1 cellular context compared by ENCODE assay signal in the genomic region with DNA sequence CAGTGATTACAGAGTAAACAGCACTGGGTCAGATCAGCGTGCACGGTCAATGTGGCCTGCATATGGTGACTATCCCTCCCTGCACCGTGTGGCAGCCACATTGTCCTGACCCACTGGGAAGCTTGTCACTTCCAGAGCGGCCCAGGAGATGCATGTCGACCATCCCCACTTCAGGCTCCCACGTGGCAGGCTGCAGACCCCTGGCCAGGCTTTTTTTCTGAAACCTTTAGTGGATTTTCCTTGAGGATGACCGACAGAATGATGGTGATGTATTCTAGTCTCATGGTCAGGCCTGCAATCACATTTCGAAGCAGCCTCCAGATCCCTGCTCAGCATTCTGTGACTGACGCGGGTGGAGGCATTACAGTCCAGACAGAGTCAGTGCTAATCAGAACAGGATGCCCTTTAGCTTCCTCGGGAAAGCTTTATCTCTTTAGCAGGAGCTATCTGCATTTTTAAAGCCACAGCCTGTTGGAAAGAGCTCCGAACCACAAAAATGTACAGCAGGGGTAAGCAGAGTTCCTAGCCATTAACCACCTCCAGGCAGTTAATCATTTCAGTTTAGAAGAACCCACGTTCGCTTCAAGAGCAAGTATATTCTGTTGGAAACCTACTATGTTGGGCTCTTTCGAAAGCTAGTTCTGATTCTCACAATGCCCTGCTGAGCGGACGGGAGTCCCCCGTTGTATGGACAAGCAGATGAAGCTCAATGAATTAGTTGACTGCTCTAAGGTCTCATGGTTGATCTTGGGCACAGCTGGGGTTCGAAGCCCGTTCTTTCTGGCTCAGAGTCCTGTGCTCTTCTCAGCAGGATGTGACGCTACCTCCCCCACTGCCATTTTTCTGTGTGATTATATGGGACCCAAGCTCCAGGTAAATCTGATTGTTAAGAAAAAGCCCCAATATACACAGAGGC.
TF ChIP-seq lines count a peak whose summit lies in the region.

No MANE protein-coding gene starts in this region.

TF ChIP-seq in K562, 482 proteins besides CTCF, POLR2A, EP300 and RAD21 (continued from another document and continues in another):
- TF ChIP-seq, protein P1, sequence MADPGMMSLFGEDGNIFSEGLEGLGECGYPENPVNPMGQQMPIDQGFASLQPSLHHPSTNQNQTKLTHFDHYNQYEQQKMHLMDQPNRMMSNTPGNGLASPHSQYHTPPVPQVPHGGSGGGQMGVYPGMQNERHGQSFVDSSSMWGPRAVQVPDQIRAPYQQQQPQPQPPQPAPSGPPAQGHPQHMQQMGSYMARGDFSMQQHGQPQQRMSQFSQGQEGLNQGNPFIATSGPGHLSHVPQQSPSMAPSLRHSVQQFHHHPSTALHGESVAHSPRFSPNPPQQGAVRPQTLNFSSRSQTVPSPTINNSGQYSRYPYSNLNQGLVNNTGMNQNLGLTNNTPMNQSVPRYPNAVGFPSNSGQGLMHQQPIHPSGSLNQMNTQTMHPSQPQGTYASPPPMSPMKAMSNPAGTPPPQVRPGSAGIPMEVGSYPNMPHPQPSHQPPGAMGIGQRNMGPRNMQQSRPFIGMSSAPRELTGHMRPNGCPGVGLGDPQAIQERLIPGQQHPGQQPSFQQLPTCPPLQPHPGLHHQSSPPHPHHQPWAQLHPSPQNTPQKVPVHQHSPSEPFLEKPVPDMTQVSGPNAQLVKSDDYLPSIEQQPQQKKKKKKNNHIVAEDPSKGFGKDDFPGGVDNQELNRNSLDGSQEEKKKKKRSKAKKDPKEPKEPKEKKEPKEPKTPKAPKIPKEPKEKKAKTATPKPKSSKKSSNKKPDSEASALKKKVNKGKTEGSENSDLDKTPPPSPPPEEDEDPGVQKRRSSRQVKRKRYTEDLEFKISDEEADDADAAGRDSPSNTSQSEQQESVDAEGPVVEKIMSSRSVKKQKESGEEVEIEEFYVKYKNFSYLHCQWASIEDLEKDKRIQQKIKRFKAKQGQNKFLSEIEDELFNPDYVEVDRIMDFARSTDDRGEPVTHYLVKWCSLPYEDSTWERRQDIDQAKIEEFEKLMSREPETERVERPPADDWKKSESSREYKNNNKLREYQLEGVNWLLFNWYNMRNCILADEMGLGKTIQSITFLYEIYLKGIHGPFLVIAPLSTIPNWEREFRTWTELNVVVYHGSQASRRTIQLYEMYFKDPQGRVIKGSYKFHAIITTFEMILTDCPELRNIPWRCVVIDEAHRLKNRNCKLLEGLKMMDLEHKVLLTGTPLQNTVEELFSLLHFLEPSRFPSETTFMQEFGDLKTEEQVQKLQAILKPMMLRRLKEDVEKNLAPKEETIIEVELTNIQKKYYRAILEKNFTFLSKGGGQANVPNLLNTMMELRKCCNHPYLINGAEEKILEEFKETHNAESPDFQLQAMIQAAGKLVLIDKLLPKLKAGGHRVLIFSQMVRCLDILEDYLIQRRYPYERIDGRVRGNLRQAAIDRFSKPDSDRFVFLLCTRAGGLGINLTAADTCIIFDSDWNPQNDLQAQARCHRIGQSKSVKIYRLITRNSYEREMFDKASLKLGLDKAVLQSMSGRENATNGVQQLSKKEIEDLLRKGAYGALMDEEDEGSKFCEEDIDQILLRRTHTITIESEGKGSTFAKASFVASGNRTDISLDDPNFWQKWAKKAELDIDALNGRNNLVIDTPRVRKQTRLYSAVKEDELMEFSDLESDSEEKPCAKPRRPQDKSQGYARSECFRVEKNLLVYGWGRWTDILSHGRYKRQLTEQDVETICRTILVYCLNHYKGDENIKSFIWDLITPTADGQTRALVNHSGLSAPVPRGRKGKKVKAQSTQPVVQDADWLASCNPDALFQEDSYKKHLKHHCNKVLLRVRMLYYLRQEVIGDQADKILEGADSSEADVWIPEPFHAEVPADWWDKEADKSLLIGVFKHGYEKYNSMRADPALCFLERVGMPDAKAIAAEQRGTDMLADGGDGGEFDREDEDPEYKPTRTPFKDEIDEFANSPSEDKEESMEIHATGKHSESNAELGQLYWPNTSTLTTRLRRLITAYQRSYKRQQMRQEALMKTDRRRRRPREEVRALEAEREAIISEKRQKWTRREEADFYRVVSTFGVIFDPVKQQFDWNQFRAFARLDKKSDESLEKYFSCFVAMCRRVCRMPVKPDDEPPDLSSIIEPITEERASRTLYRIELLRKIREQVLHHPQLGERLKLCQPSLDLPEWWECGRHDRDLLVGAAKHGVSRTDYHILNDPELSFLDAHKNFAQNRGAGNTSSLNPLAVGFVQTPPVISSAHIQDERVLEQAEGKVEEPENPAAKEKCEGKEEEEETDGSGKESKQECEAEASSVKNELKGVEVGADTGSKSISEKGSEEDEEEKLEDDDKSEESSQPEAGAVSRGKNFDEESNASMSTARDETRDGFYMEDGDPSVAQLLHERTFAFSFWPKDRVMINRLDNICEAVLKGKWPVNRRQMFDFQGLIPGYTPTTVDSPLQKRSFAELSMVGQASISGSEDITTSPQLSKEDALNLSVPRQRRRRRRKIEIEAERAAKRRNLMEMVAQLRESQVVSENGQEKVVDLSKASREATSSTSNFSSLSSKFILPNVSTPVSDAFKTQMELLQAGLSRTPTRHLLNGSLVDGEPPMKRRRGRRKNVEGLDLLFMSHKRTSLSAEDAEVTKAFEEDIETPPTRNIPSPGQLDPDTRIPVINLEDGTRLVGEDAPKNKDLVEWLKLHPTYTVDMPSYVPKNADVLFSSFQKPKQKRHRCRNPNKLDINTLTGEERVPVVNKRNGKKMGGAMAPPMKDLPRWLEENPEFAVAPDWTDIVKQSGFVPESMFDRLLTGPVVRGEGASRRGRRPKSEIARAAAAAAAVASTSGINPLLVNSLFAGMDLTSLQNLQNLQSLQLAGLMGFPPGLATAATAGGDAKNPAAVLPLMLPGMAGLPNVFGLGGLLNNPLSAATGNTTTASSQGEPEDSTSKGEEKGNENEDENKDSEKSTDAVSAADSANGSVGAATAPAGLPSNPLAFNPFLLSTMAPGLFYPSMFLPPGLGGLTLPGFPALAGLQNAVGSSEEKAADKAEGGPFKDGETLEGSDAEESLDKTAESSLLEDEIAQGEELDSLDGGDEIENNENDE (IDR thresholded peaks at IDR 0.05; ENCODE audit: low read depth, low read length): no peak
- TF ChIP-seq HMG20B (CRISPR knock-in tag; IDR thresholded peaks at IDR 0.05) (no peak), FOXM1 (IDR thresholded peaks at IDR 0.05; ENCODE audit: low read depth) (no peak), FOXM1 (CRISPR knock-in tag; IDR thresholded peaks at IDR 0.05; ENCODE audit: low read depth) (no peak), ZFP36 (IDR thresholded peaks at IDR 0.05; ENCODE audit: low read depth, low read length, partially characterized antibody) (no peak), MYC (IDR thresholded peaks at IDR 0.05; ENCODE audit: low read depth, low read length) (peak; percentile 20; the same call in 1 of the 2 replicates), MYC (CRISPR knock-in tag; IDR thresholded peaks at IDR 0.05; ENCODE audit: borderline replicate concordance, low read depth) (no peak), NUFIP1 (IDR thresholded peaks at IDR 0.05; ENCODE audit: partially characterized antibody) (no peak), XRCC5 (IDR thresholded peaks at IDR 0.05; ENCODE audit: low read depth, low read length) (no peak), PTBP1 (IDR thresholded peaks at IDR 0.05; ENCODE audit: low read depth, low read length) (no peak), ZC3H11A (IDR thresholded peaks at IDR 0.05; ENCODE audit: low read depth, low read length) (no peak), FOS (IDR thresholded peaks at IDR 0.05; ENCODE audit: extremely low read depth, insufficient read length) (no peak), ZNF584 (CRISPR knock-in tag; IDR thresholded peaks at IDR 0.05; ENCODE audit: low read depth) (peak; percentile 79; the same call in 1 of the 2 replicates), THRAP3 (IDR thresholded peaks at IDR 0.05; ENCODE audit: borderline replicate concordance) (no peak), NRF1 (conservative IDR thresholded peaks at IDR 0.05 in 1 of 2, IDR thresholded peaks at IDR 0.05 in 1 of 2) (peak; percentile 42 to 46), ESRRB (CRISPR knock-in tag; IDR thresholded peaks at IDR 0.05; ENCODE audit: borderline replicate concordance) (no peak), CAMTA2 (CRISPR knock-in tag; conservative IDR thresholded peaks at IDR 0.05) (no peak), CCNT2 (IDR thresholded peaks at IDR 0.05; ENCODE audit: borderline replicate concordance, extremely low read depth, insufficient read length, low read depth, low read length) (peak; percentile 33), ILK (tag; IDR thresholded peaks at IDR 0.05; ENCODE audit: borderline replicate concordance, low read depth) (no peak), U2AF2 (optimal IDR thresholded peaks at IDR 0.05; ENCODE audit: low read depth, low read length) (no peak), HDAC3 (IDR thresholded peaks at IDR 0.05; ENCODE audit: borderline replicate concordance, partially characterized antibody) (no peak), RBFOX2 (IDR thresholded peaks at IDR 0.05; ENCODE audit: low read depth, low read length) (no peak), RBM34 (IDR thresholded peaks at IDR 0.05; ENCODE audit: borderline replicate concordance, insufficient read depth, low read length) (no peak), IRF2 (CRISPR knock-in tag; IDR thresholded peaks at IDR 0.05) (no peak)
- TF ChIP-seq, protein P2, sequence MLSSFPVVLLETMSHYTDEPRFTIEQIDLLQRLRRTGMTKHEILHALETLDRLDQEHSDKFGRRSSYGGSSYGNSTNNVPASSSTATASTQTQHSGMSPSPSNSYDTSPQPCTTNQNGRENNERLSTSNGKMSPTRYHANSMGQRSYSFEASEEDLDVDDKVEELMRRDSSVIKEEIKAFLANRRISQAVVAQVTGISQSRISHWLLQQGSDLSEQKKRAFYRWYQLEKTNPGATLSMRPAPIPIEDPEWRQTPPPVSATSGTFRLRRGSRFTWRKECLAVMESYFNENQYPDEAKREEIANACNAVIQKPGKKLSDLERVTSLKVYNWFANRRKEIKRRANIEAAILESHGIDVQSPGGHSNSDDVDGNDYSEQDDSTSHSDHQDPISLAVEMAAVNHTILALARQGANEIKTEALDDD (IDR thresholded peaks at IDR 0.05): peak; percentile 66
- TF ChIP-seq, protein P3, sequence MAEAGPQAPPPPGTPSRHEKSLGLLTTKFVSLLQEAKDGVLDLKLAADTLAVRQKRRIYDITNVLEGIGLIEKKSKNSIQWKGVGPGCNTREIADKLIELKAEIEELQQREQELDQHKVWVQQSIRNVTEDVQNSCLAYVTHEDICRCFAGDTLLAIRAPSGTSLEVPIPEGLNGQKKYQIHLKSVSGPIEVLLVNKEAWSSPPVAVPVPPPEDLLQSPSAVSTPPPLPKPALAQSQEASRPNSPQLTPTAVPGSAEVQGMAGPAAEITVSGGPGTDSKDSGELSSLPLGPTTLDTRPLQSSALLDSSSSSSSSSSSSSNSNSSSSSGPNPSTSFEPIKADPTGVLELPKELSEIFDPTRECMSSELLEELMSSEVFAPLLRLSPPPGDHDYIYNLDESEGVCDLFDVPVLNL (CRISPR knock-in tag; IDR thresholded peaks at IDR 0.05; ENCODE audit: low read depth): no peak
- TF ChIP-seq, protein P4, sequence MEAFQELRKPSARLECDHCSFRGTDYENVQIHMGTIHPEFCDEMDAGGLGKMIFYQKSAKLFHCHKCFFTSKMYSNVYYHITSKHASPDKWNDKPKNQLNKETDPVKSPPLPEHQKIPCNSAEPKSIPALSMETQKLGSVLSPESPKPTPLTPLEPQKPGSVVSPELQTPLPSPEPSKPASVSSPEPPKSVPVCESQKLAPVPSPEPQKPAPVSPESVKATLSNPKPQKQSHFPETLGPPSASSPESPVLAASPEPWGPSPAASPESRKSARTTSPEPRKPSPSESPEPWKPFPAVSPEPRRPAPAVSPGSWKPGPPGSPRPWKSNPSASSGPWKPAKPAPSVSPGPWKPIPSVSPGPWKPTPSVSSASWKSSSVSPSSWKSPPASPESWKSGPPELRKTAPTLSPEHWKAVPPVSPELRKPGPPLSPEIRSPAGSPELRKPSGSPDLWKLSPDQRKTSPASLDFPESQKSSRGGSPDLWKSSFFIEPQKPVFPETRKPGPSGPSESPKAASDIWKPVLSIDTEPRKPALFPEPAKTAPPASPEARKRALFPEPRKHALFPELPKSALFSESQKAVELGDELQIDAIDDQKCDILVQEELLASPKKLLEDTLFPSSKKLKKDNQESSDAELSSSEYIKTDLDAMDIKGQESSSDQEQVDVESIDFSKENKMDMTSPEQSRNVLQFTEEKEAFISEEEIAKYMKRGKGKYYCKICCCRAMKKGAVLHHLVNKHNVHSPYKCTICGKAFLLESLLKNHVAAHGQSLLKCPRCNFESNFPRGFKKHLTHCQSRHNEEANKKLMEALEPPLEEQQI (IDR thresholded peaks at IDR 0.05): no peak
- TF ChIP-seq, protein P5, sequence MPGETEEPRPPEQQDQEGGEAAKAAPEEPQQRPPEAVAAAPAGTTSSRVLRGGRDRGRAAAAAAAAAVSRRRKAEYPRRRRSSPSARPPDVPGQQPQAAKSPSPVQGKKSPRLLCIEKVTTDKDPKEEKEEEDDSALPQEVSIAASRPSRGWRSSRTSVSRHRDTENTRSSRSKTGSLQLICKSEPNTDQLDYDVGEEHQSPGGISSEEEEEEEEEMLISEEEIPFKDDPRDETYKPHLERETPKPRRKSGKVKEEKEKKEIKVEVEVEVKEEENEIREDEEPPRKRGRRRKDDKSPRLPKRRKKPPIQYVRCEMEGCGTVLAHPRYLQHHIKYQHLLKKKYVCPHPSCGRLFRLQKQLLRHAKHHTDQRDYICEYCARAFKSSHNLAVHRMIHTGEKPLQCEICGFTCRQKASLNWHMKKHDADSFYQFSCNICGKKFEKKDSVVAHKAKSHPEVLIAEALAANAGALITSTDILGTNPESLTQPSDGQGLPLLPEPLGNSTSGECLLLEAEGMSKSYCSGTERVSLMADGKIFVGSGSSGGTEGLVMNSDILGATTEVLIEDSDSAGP (CRISPR knock-in tag; IDR thresholded peaks at IDR 0.05): no peak
- TF ChIP-seq, protein P6, sequence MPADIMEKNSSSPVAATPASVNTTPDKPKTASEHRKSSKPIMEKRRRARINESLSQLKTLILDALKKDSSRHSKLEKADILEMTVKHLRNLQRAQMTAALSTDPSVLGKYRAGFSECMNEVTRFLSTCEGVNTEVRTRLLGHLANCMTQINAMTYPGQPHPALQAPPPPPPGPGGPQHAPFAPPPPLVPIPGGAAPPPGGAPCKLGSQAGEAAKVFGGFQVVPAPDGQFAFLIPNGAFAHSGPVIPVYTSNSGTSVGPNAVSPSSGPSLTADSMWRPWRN (IDR thresholded peaks at IDR 0.05; ENCODE audit: low read depth): 0 out of 2 replicates have a peak, but pooled peaks have one; percentile 55
- TF ChIP-seq, protein P7, sequence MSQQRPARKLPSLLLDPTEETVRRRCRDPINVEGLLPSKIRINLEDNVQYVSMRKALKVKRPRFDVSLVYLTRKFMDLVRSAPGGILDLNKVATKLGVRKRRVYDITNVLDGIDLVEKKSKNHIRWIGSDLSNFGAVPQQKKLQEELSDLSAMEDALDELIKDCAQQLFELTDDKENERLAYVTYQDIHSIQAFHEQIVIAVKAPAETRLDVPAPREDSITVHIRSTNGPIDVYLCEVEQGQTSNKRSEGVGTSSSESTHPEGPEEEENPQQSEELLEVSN (IDR thresholded peaks at IDR 0.05; ENCODE audit: borderline replicate concordance in 1 of 2, extremely low read depth in 1 of 2, insufficient read depth in 1 of 2, insufficient read length in 1 of 2, low read depth in 1 of 2, low read length in 1 of 2, poor library complexity in 1 of 2, severe bottlenecking in 1 of 2): no peak
- TF ChIP-seq, protein P8, sequence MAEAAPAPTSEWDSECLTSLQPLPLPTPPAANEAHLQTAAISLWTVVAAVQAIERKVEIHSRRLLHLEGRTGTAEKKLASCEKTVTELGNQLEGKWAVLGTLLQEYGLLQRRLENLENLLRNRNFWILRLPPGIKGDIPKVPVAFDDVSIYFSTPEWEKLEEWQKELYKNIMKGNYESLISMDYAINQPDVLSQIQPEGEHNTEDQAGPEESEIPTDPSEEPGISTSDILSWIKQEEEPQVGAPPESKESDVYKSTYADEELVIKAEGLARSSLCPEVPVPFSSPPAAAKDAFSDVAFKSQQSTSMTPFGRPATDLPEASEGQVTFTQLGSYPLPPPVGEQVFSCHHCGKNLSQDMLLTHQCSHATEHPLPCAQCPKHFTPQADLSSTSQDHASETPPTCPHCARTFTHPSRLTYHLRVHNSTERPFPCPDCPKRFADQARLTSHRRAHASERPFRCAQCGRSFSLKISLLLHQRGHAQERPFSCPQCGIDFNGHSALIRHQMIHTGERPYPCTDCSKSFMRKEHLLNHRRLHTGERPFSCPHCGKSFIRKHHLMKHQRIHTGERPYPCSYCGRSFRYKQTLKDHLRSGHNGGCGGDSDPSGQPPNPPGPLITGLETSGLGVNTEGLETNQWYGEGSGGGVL (CRISPR knock-in tag; IDR thresholded peaks at IDR 0.05): no peak; the same call in 1 of the 2 replicates
